ENCODE assay signal across 17 cellular contexts in genomic region chr1:207817166-207817565, GRCh38.
DNase-seq lines count a peak whose midpoint lies in the region; ATAC-seq, FAIRE-seq and TF ChIP-seq lines count a peak whose summit lies in the region.
"Had no signal": no experiment of that assay in that cellular context is flagged by ENCODE, and none has a peak within 500 bp of the region (broad histone marks: within the 10 kb centered on the region; RNA-seq: fewer than 3 reads in every experiment).

No MANE protein-coding gene starts in this region.

- CTCF ChIA-PET in activated CD4-positive, alpha-beta memory T cell treated with anti-CD3 and anti-CD28 coated beads for 36 hours (lab: Charles Lee): interaction anchor here (1.0 to 2.0 kb wide), 2 partner anchors 12 to 20 kb away, joined by 4 to 8 read pairs; no protein-coding TSS in a partner anchor
- CTCF ChIA-PET in activated CD4-positive, alpha-beta memory T cell treated with anti-CD3 and anti-CD28 coated beads, Interleukin-2, amount 10 ng/mL, durations not matched to agents 7 days and 5 days (lab: Charles Lee): interaction anchor here (1.1 to 1.9 kb wide), 2 partner anchors 20 to 67 kb away, joined by 4 to 5 read pairs; no protein-coding TSS in a partner anchor

- no peak for ATAC-seq in activated T-helper 17 cell treated with anti-CD3 and anti-CD28 coated beads, Interleukin-2, amount 50 U/mL, for 72 hours (replicated peaks)
- no peak for ATAC-seq in GM21717 (IDR thresholded peaks at IDR 0.05; ENCODE audit: unreplicated experiment)
- ATAC-seq: activated CD4-positive, CD25-positive, alpha-beta regulatory T cell treated with anti-CD3 and anti-CD28 coated beads, Interleukin-2, amount 50 U/mL, for 24 hours had no signal

- peaks cover 56 to 71% of the 10 kb centered on the region in 2 donors for H3K36me3 ChIP-seq in kidney (ENCODE audit: control insufficient read depth in 1 of 2, insufficient read depth in 2 of 2, low read length in 2 of 2)
- peaks cover 69 to 73% of the 10 kb centered on the region in 2 donors for H3K36me3 ChIP-seq in stomach smooth muscle (ENCODE audit: control insufficient read depth in 2 of 2, insufficient read depth in 2 of 2, low read length in 2 of 2)

- TF ChIP-seq CTCF in kidney (IDR thresholded peaks at IDR 0.05; ENCODE audit: borderline replicate concordance, extremely low read depth, insufficient read depth): no peak

- peaks cover 50% of the 10 kb centered on the region for H3K36me3 Mint-ChIP-seq in activated CD4-positive, alpha-beta memory T cell treated with anti-CD3 and anti-CD28 coated beads for 36 hours
- peaks cover 66% of the 10 kb centered on the region for H3K36me3 Mint-ChIP-seq in activated CD4-positive, alpha-beta memory T cell treated with anti-CD3 and anti-CD28 coated beads, Interleukin-2, amount 10 ng/mL, durations not matched to agents 7 days and 5 days (ENCODE audit: low read depth)
- H3K36me3 Mint-ChIP-seq in activated T-helper 17 cell treated with anti-CD3 and anti-CD28 coated beads, Interleukin-2, amount 50 U/mL, for 72 hours (ENCODE audit: low read depth): peaks cover 95% of the 10 kb centered on the region
- H3K36me3 Mint-ChIP-seq: mesothelial cell of epicardium had no signal

- H3K27me3 ChIP-seq in stomach smooth muscle (ENCODE audit: control insufficient read depth in 1 of 2, insufficient read depth in 2 of 2, low read length in 2 of 2): no peaks in the 10 kb centered on the region

- H3K4me3 Mint-ChIP-seq in activated CD4-positive, alpha-beta memory T cell treated with anti-CD3 and anti-CD28 coated beads for 36 hours: no peak overlapping the region
- H3K4me3 Mint-ChIP-seq in activated CD4-positive, alpha-beta memory T cell treated with anti-CD3 and anti-CD28 coated beads, Interleukin-2, amount 10 ng/mL, durations not matched to agents 7 days and 5 days: no peak overlapping the region
- H3K4me3 Mint-ChIP-seq in activated T-helper 17 cell treated with anti-CD3 and anti-CD28 coated beads, Interleukin-2, amount 50 U/mL, for 72 hours: peak overlapping the region; percentile 69
- H3K4me3 Mint-ChIP-seq: mesothelial cell of epicardium had no signal

- FAIRE-seq in kidney (lab: Jason Lieb, UNC): no peak
- FAIRE-seq: G401.6, RCC 7860 had no signal

- H3K27me3 Mint-ChIP-seq in activated CD4-positive, alpha-beta memory T cell treated with anti-CD3 and anti-CD28 coated beads for 36 hours: no peaks in the 10 kb centered on the region
- no peaks in the 10 kb centered on the region for H3K27me3 Mint-ChIP-seq in activated CD4-positive, alpha-beta memory T cell treated with anti-CD3 and anti-CD28 coated beads, Interleukin-2, amount 10 ng/mL, durations not matched to agents 7 days and 5 days
- H3K27me3 Mint-ChIP-seq in activated T-helper 17 cell treated with anti-CD3 and anti-CD28 coated beads, Interleukin-2, amount 50 U/mL, for 72 hours: no peaks in the 10 kb centered on the region

- H3K4me1 ChIP-seq in kidney (ENCODE audit: control insufficient read depth in 1 of 2, insufficient read depth in 1 of 2, low read depth in 1 of 2, low read length in 2 of 2): peaks cover 54 to 90% of the 10 kb centered on the region in 2 donors
- H3K4me1 ChIP-seq in stomach smooth muscle (ENCODE audit: control insufficient read depth, insufficient read depth, low read length): peaks cover 95% of the 10 kb centered on the region

- intact Hi-C loops in activated CD4-positive, alpha-beta memory T cell treated with anti-CD3 and anti-CD28 coated beads for 36 hours (cut with micrococcal nuclease): no loop called here
- intact Hi-C loops in kidney (cut with DNase I): no loop called here

- peak overlapping the region; percentile 18 for H3K27ac Mint-ChIP-seq in activated CD4-positive, alpha-beta memory T cell treated with anti-CD3 and anti-CD28 coated beads for 36 hours
- H3K27ac Mint-ChIP-seq in activated CD4-positive, alpha-beta memory T cell treated with anti-CD3 and anti-CD28 coated beads, Interleukin-2, amount 10 ng/mL, durations not matched to agents 7 days and 5 days: no peak overlapping the region
- peak overlapping the region; percentile 92 for H3K27ac Mint-ChIP-seq in activated T-helper 17 cell treated with anti-CD3 and anti-CD28 coated beads, Interleukin-2, amount 50 U/mL, for 72 hours
- H3K27ac Mint-ChIP-seq: mesothelial cell of epicardium had no signal

- H3K4me1 Mint-ChIP-seq in activated CD4-positive, alpha-beta memory T cell treated with anti-CD3 and anti-CD28 coated beads for 36 hours (ENCODE audit: low read depth): peaks cover 80% of the 10 kb centered on the region
- peaks cover 48% of the 10 kb centered on the region for H3K4me1 Mint-ChIP-seq in activated CD4-positive, alpha-beta memory T cell treated with anti-CD3 and anti-CD28 coated beads, Interleukin-2, amount 10 ng/mL, durations not matched to agents 7 days and 5 days
- peaks cover 61% of the 10 kb centered on the region for H3K4me1 Mint-ChIP-seq in activated T-helper 17 cell treated with anti-CD3 and anti-CD28 coated beads, Interleukin-2, amount 50 U/mL, for 72 hours
- H3K4me1 Mint-ChIP-seq: mesothelial cell of epicardium had no signal

- H3K27ac ChIP-seq in kidney (ENCODE audit: low read depth in 2 of 2, low read length in 2 of 2) (peak overlapping the region in 1 of 2 donors; percentile 51), stomach smooth muscle (ENCODE audit: low read length) (peak overlapping the region; percentile 58)

- H3K9me3 ChIP-seq in kidney (ENCODE audit: control insufficient read depth in 1 of 2, low read length in 2 of 2) (no peaks in the 10 kb centered on the region), stomach smooth muscle (ENCODE audit: control insufficient read depth in 2 of 2, low read length in 2 of 2) (no peaks in the 10 kb centered on the region)

- POLR2A ChIA-PET in activated CD4-positive, alpha-beta memory T cell treated with anti-CD3 and anti-CD28 coated beads for 36 hours (lab: Charles Lee): no interaction called here
- POLR2A ChIA-PET in activated CD4-positive, alpha-beta memory T cell treated with anti-CD3 and anti-CD28 coated beads, Interleukin-2, amount 10 ng/mL, durations not matched to agents 7 days and 5 days (lab: Charles Lee): interaction anchor here (1.0 to 1.8 kb wide), 2 partner anchors 50 to 146 kb away, joined by 3 to 4 read pairs; no protein-coding TSS in a partner anchor

- no peak overlapping the region for H3K9ac ChIP-seq in kidney (ENCODE audit: low read length in 2 of 2)
- no peak overlapping the region for H3K9ac ChIP-seq in stomach smooth muscle (ENCODE audit: low read length in 2 of 2)

- H3K4me3 ChIP-seq in kidney (ENCODE audit: low read length in 2 of 2): peak overlapping the region; percentile 13 to 19
- peak overlapping the region in 1 of 2 donors; percentile 61 for H3K4me3 ChIP-seq in stomach smooth muscle (ENCODE audit: low read length in 2 of 2)

- DNase-seq in activated CD4-positive, alpha-beta memory T cell treated with anti-CD3 and anti-CD28 coated beads for 36 hours: no peak
- DNase-seq in activated CD4-positive, alpha-beta memory T cell treated with anti-CD3 and anti-CD28 coated beads, Interleukin-2, amount 10 ng/mL, durations not matched to agents 7 days and 5 days: no peak
- DNase-seq in kidney (peak; percentile 47), activated gamma-delta T cell treated with Interleukin-2 at 50 U/mL for 16 hours (no peak), NCI-H2196 (lab: John Stamatoyannopoulos, UW; ENCODE audit: unreplicated experiment) (no peak)
- DNase-seq: effector memory CD4-positive, alpha-beta T cell; NCI-H187; NCI-H526 treated with DMSO at 0.1 percent for 48 hours; stimulated activated CD4-positive, alpha-beta T cell treated with anti-CD3 and anti-CD28 coated beads, Interleukin-15, amount 100 ng/mL, for 24 hours; SW 1271 had no signal

- H3K9me3 Mint-ChIP-seq in activated CD4-positive, alpha-beta memory T cell treated with anti-CD3 and anti-CD28 coated beads for 36 hours: no peaks in the 10 kb centered on the region
- no peaks in the 10 kb centered on the region for H3K9me3 Mint-ChIP-seq in activated CD4-positive, alpha-beta memory T cell treated with anti-CD3 and anti-CD28 coated beads, Interleukin-2, amount 10 ng/mL, durations not matched to agents 7 days and 5 days
- H3K9me3 Mint-ChIP-seq in activated T-helper 17 cell treated with anti-CD3 and anti-CD28 coated beads, Interleukin-2, amount 50 U/mL, for 72 hours: no peaks in the 10 kb centered on the region
- H3K9me3 Mint-ChIP-seq: mesothelial cell of epicardium had no signal
